Comparison of ENCODE assay signal across 11 cellular contexts in genomic region chr7:65250697-65251395, GRCh38.
DNase-seq lines count a peak whose midpoint lies in the region; ATAC-seq and TF ChIP-seq lines count a peak whose summit lies in the region.
"Had no signal": no experiment of that assay in that cellular context is flagged by ENCODE, and none has a peak within 500 bp of the region (broad histone marks: within the 10 kb centered on the region; RNA-seq: fewer than 3 reads in every experiment).

No MANE protein-coding gene starts in this region.

- H3K4me1 ChIP-seq in naive thymus-derived CD4-positive, alpha-beta T cell (ENCODE audit: control insufficient read depth in 2 of 2, insufficient read depth in 2 of 2, low read length in 2 of 2), result no peaks in the 10 kb centered on the region

- ATAC-seq in naive thymus-derived CD4-positive, alpha-beta T cell, result no peak

- TF ChIP-seq CTCF in foreskin fibroblast (IDR thresholded peaks at IDR 0.05; ENCODE audit: low read depth, low read length), result no peak

- POLR2A ChIA-PET in naive thymus-derived CD4-positive, alpha-beta T cell (lab: Charles Lee), result no interaction called here

- H3K36me3 Mint-ChIP-seq in activated T-helper 1 cell treated with anti-CD3 and anti-CD28 coated beads, Interleukin-12 subunit alpha, Interleukin-12 subunit beta, Interleukin-2, Interleukin-4 antibody, amounts not matched to agents 30 ng/mL and 10 ng/mL and 1 ng/mL, durations not matched to agents 14 hours and 24 hours and 36 hours (ENCODE audit: low read depth), result no peaks in the 10 kb centered on the region
- H3K36me3 Mint-ChIP-seq in naive thymus-derived CD4-positive, alpha-beta T cell, result no peaks in the 10 kb centered on the region

- intact Hi-C loops in activated T-helper 1 cell treated with anti-CD3 and anti-CD28 coated beads, Interleukin-12 subunit alpha, Interleukin-12 subunit beta, Interleukin-2, Interleukin-4 antibody, amounts not matched to agents 30 ng/mL and 10 ng/mL and 1 ng/mL, durations not matched to agents 14 hours and 24 hours and 36 hours (cut with micrococcal nuclease), result no loop called here
- intact Hi-C loops in naive thymus-derived CD4-positive, alpha-beta T cell (cut with micrococcal nuclease), result no loop called here

- no peak overlapping the region for H3K4me3 ChIP-seq in naive thymus-derived CD4-positive, alpha-beta T cell (ENCODE audit: low read length)
- H3K4me3 ChIP-seq in foreskin fibroblast (ENCODE audit: low read depth in 1 of 2, low read length in 2 of 2), result no peak overlapping the region

- no peaks in the 10 kb centered on the region for H3K9me3 ChIP-seq in naive thymus-derived CD4-positive, alpha-beta T cell (ENCODE audit: control insufficient read depth in 2 of 3, low read length in 3 of 3)
- H3K9me3 ChIP-seq: transverse colon had no signal

- peak; percentile 48 to 76 for DNase-seq in NCI-H187 (lab: John Stamatoyannopoulos, UW)
- no peak for DNase-seq in NCI-H187 treated with DMSO at 0.1 percent for 48 hours (lab: John Stamatoyannopoulos, UW)
- peak; percentile 79 for DNase-seq in DMS79 treated with DMSO at 0.1 percent for 48 hours (lab: John Stamatoyannopoulos, UW)
- no peak for DNase-seq in activated T-helper 1 cell treated with anti-CD3 and anti-CD28 coated beads, Interleukin-12 subunit alpha, Interleukin-12 subunit beta, Interleukin-2, Interleukin-4 antibody, amounts not matched to agents 30 ng/mL and 10 ng/mL and 1 ng/mL, durations not matched to agents 14 hours and 24 hours and 36 hours (ENCODE audit: low spot score)
- peak; percentile 68 for DNase-seq in mesenteric fat pad (ENCODE audit: low spot score)
- no peak for DNase-seq in effector CD8-positive, alpha-beta T cell (lab: John Stamatoyannopoulos, UW)
- no peak for DNase-seq in naive thymus-derived CD4-positive, alpha-beta T cell
- DNase-seq in foreskin fibroblast, result no peak
- DNase-seq: 8988T, left colon, transverse colon had no signal

- no peaks in the 10 kb centered on the region for H3K27me3 ChIP-seq in naive thymus-derived CD4-positive, alpha-beta T cell (ENCODE audit: control insufficient read depth in 2 of 2, insufficient read depth in 2 of 2, low read length in 2 of 2)

- H3K36me3 ChIP-seq in naive thymus-derived CD4-positive, alpha-beta T cell (ENCODE audit: control insufficient read depth in 2 of 3, insufficient read depth in 3 of 3, low read length in 3 of 3), result no peaks in the 10 kb centered on the region
- H3K36me3 ChIP-seq: transverse colon had no signal

- no peak overlapping the region for H3K27ac Mint-ChIP-seq in activated T-helper 1 cell treated with anti-CD3 and anti-CD28 coated beads, Interleukin-12 subunit alpha, Interleukin-12 subunit beta, Interleukin-2, Interleukin-4 antibody, amounts not matched to agents 30 ng/mL and 10 ng/mL and 1 ng/mL, durations not matched to agents 14 hours and 24 hours and 36 hours
- H3K27ac Mint-ChIP-seq in naive thymus-derived CD4-positive, alpha-beta T cell, result no peak overlapping the region

- peaks cover 11% of the 10 kb centered on the region for H3K4me1 Mint-ChIP-seq in activated T-helper 1 cell treated with anti-CD3 and anti-CD28 coated beads, Interleukin-12 subunit alpha, Interleukin-12 subunit beta, Interleukin-2, Interleukin-4 antibody, amounts not matched to agents 30 ng/mL and 10 ng/mL and 1 ng/mL, durations not matched to agents 14 hours and 24 hours and 36 hours (ENCODE audit: low read depth)
- H3K4me1 Mint-ChIP-seq in naive thymus-derived CD4-positive, alpha-beta T cell, result peaks cover 0 to 10% (median 4%) of the 10 kb centered on the region in 7 donors

- H3K27me3 Mint-ChIP-seq in activated T-helper 1 cell treated with anti-CD3 and anti-CD28 coated beads, Interleukin-12 subunit alpha, Interleukin-12 subunit beta, Interleukin-2, Interleukin-4 antibody, amounts not matched to agents 30 ng/mL and 10 ng/mL and 1 ng/mL, durations not matched to agents 14 hours and 24 hours and 36 hours (ENCODE audit: insufficient read depth), result peaks cover 15% of the 10 kb centered on the region
- H3K27me3 Mint-ChIP-seq in naive thymus-derived CD4-positive, alpha-beta T cell, result peaks cover 20 to 34% (median 32%) of the 10 kb centered on the region in 5 donors

- H3K27ac ChIP-seq in naive thymus-derived CD4-positive, alpha-beta T cell (ENCODE audit: low read depth, low read length), result no peak overlapping the region
- H3K27ac ChIP-seq: transverse colon had no signal

- no peaks in the 10 kb centered on the region for H3K9me3 Mint-ChIP-seq in activated T-helper 1 cell treated with anti-CD3 and anti-CD28 coated beads, Interleukin-12 subunit alpha, Interleukin-12 subunit beta, Interleukin-2, Interleukin-4 antibody, amounts not matched to agents 30 ng/mL and 10 ng/mL and 1 ng/mL, durations not matched to agents 14 hours and 24 hours and 36 hours
- H3K9me3 Mint-ChIP-seq in naive thymus-derived CD4-positive, alpha-beta T cell, result peaks cover 0 to 4% (median 0%) of the 10 kb centered on the region in 11 donors

- peak overlapping the region; percentile 85 for H3K4me3 Mint-ChIP-seq in activated T-helper 1 cell treated with anti-CD3 and anti-CD28 coated beads, Interleukin-12 subunit alpha, Interleukin-12 subunit beta, Interleukin-2, Interleukin-4 antibody, amounts not matched to agents 30 ng/mL and 10 ng/mL and 1 ng/mL, durations not matched to agents 14 hours and 24 hours and 36 hours
- peak overlapping the region in 5 of 10 donors; percentile 13 to 81 (median 36) for H3K4me3 Mint-ChIP-seq in naive thymus-derived CD4-positive, alpha-beta T cell

- CTCF ChIA-PET in naive thymus-derived CD4-positive, alpha-beta T cell (lab: Charles Lee), result no interaction called here

Comparison
In these comparisons a context has a peak if more than half of its experiments do, and no peak if none do; other contexts are left out.
1. DNase-seq: peak in NCI-H187 (2 of 2), DMS79 treated with DMSO at 0.1 percent for 48 hours (single experiment) and mesenteric fat pad (single experiment); none in NCI-H187 treated with DMSO at 0.1 percent for 48 hours (single experiment), activated T-helper 1 cell treated with anti-CD3 and anti-CD28 coated beads, Interleukin-12 subunit alpha, Interleukin-12 subunit beta, Interleukin-2, Interleukin-4 antibody, amounts not matched to agents 30 ng/mL and 10 ng/mL and 1 ng/mL, durations not matched to agents 14 hours and 24 hours and 36 hours (single experiment), effector CD8-positive, alpha-beta T cell (single experiment), naive thymus-derived CD4-positive, alpha-beta T cell (0 of 9) and foreskin fibroblast (0 of 2).